Comparison of ENCODE assay signal across 8 cellular contexts in genomic region chr3:134486577-134487041, GRCh38. TPM values are rescaled to one million over a fixed set of nuclear protein-coding genes. Genes with fewer than 3 reads are reported as not detected.
A peak's percentile ranks its signal among the peaks of the same experiment; 100 is the strongest.
DNase-seq lines count a peak whose midpoint lies in the region; ATAC-seq, FAIRE-seq and TF ChIP-seq lines count a peak whose summit lies in the region.

No MANE protein-coding gene starts in this region.

- peak overlapping the region; percentile 48 for H2AFZ ChIP-seq in mesenchymal stem cell (ENCODE audit: low read depth, low read length)

- WGBS in mesenchymal stem cell = 9% methylated on average over 17 of the region's 17 CpGs

- no peak overlapping the region for H2BK120ac ChIP-seq in mesenchymal stem cell (ENCODE audit: low read depth, low read length)

- peak overlapping the region in 1 of 2 experiments; percentile 28 for H2BK12ac ChIP-seq in mesenchymal stem cell (ENCODE audit: low read length in 2 of 2)

- peaks cover 0 to 12% of the 10 kb centered on the region in 2 experiments for H3K36me3 ChIP-seq in mesenchymal stem cell (ENCODE audit: control insufficient read depth in 1 of 2, insufficient read depth in 2 of 2, low read depth in 1 of 2, low read length in 2 of 2)
- no peaks in the 10 kb centered on the region for H3K36me3 ChIP-seq in uterus

- peak overlapping the region in 1 of 2 experiments; percentile 79 for H3K23ac ChIP-seq in mesenchymal stem cell (ENCODE audit: low read length in 2 of 2)

- ATAC-seq in HG02678 (IDR thresholded peaks at IDR 0.05; ENCODE audit: unreplicated experiment) = peak; percentile 20

- H3K18ac ChIP-seq in mesenchymal stem cell (ENCODE audit: low read depth in 1 of 2, low read length in 2 of 2) = peak overlapping the region; percentile 47 to 97

- no peak overlapping the region for H2AK5ac ChIP-seq in mesenchymal stem cell (ENCODE audit: low read length, severe bottlenecking)

- TF ChIP-seq CTCF in coronary artery (IDR thresholded peaks at IDR 0.05) (no peak), uterus (IDR thresholded peaks at IDR 0.05) (no peak)

- peak overlapping the region; percentile 12 for H4K91ac ChIP-seq in mesenchymal stem cell (ENCODE audit: low read length)

- H3K79me1 ChIP-seq in mesenchymal stem cell (replicated peaks; ENCODE audit: low read length, poor library complexity, severe bottlenecking) = peaks cover 4% of the 10 kb centered on the region

- H3K27ac ChIP-seq in coronary artery = peak overlapping the region; percentile 98 to 99
- H3K27ac ChIP-seq in mesenchymal stem cell (ENCODE audit: low read length, poor library complexity, severe bottlenecking) = peak overlapping the region; percentile 53
- peak overlapping the region; percentile 95 to 97 for H3K27ac ChIP-seq in uterus

- DNase-seq in NCI-H748 (lab: John Stamatoyannopoulos, UW; ENCODE audit: unreplicated experiment) (peak; percentile 62), NCI-H748 treated with DMSO at 0.1 percent for 48 hours (lab: John Stamatoyannopoulos, UW) (no peak), RCC 7860 (ENCODE audit: low spot score) (peak; percentile 9), coronary artery (ENCODE audit: low spot score) (no peak), mesenchymal stem cell (peak; percentile 63), uterus (no peak), HK-2 (ENCODE audit: unreplicated experiment) (no peak)

- intact Hi-C loops in uterus (cut with DNase I; ENCODE audit: low total_unique reads) = no loop called here

- H3K27me3 ChIP-seq in mesenchymal stem cell (ENCODE audit: control insufficient read depth in 1 of 2, insufficient read depth in 1 of 2, low read length in 2 of 2) (no peaks in the 10 kb centered on the region), uterus (no peaks in the 10 kb centered on the region)

- peak overlapping the region; percentile 29 to 90 for H3K4ac ChIP-seq in mesenchymal stem cell (ENCODE audit: low read depth in 1 of 2, low read length in 2 of 2)

- H3K4me1 ChIP-seq in mesenchymal stem cell (ENCODE audit: control insufficient read depth, insufficient read depth, low read depth, low read length) (no peaks in the 10 kb centered on the region), uterus (peaks cover 0 to 8% of the 10 kb centered on the region in 2 donors)

- H3K4me2 ChIP-seq in mesenchymal stem cell (ENCODE audit: low read length, poor library complexity, severe bottlenecking) = peak overlapping the region; percentile 86

- H3K4me3 ChIP-seq in coronary artery = peak overlapping the region; percentile 97
- peak overlapping the region; percentile 75 to 85 for H3K4me3 ChIP-seq in mesenchymal stem cell (ENCODE audit: insufficient read depth in 1 of 2, low read depth in 1 of 2, low read length in 2 of 2)
- H3K4me3 ChIP-seq in uterus = peak overlapping the region; percentile 72 to 95

- no peak for FAIRE-seq in RCC 7860 (lab: Jason Lieb, UNC)

- no peaks in the 10 kb centered on the region for H3K9me3 ChIP-seq in mesenchymal stem cell (ENCODE audit: control insufficient read depth, low read length)
- no peaks in the 10 kb centered on the region for H3K9me3 ChIP-seq in uterus

- no peak overlapping the region for H2BK15ac ChIP-seq in mesenchymal stem cell (ENCODE audit: low read depth, poor library complexity, severe bottlenecking)

- peak overlapping the region; percentile 98 for H3K9ac ChIP-seq in mesenchymal stem cell (ENCODE audit: low read length)

- peak overlapping the region in 1 of 2 experiments; percentile 91 for H3K14ac ChIP-seq in mesenchymal stem cell (ENCODE audit: low read length in 2 of 2)

- no peak for TF ChIP-seq POLR2A in uterus (IDR thresholded peaks at IDR 0.05)

- no peak overlapping the region for H2BK5ac ChIP-seq in mesenchymal stem cell (ENCODE audit: low read depth, low read length, poor library complexity, severe bottlenecking)

- peak overlapping the region; percentile 41 for H4K8ac ChIP-seq in mesenchymal stem cell (ENCODE audit: low read length)

RNA-seq across cellular contexts. Expression of gene CEP63, which starts 0.8 kb away (rescaled TPM):
- 20.1 TPM for polyA plus RNA-seq in mesenchymal stem cell (2013, experiment 1 of 2)
- 21.0 TPM for polyA plus RNA-seq in mesenchymal stem cell (2013, experiment 2 of 2)
- total RNA-seq in uterus = 10 to 100 TPM in 3 of 4 donors, 1 to 10 TPM in 1; 5.9 to 25.5 (median 16.5) TPM

RNA-seq across cellular contexts. Expression of gene ANAPC13, which starts 0.8 kb away (rescaled TPM):
- 54.1 TPM for polyA plus RNA-seq in mesenchymal stem cell (2013, experiment 1 of 2)
- polyA plus RNA-seq in mesenchymal stem cell (2013, experiment 2 of 2) = 56.0 TPM
- total RNA-seq in uterus = 10 to 100 TPM; 17.6 to 64.8 (median 51.7) TPM

Comparison
In these comparisons a context has a peak if more than half of its experiments do, and no peak if none do; other contexts are left out.
1. DNase-seq: peak in NCI-H748 (single experiment), RCC 7860 (single experiment) and mesenchymal stem cell (single experiment); none in NCI-H748 treated with DMSO at 0.1 percent for 48 hours (single experiment), coronary artery (single experiment), uterus (0 of 2) and HK-2 (single experiment).
2. Peak in every context shown above with its lines, with median percentiles within 50 percentile points of each other: H3K27ac ChIP-seq and H3K4me3 ChIP-seq.